Comparison of ENCODE assay signal across 1 cellular context in genomic region chr1:19825298-19825697, GRCh38.
TF ChIP-seq lines count a peak whose summit lies in the region.

No MANE protein-coding gene starts in this region.

TF ChIP-seq in SK-N-SH, 30 proteins besides CTCF, POLR2A, EP300 and RAD21 (continued from another document):
- TF ChIP-seq SMC3 (IDR thresholded peaks at IDR 0.05; ENCODE audit: low read depth, low read length) (no peak), TEAD4 (IDR thresholded peaks at IDR 0.05; ENCODE audit: borderline replicate concordance, insufficient read depth) (no peak), FOXM1 (IDR thresholded peaks at IDR 0.05; ENCODE audit: low read depth) (no peak), POLR2AphosphoS5 (IDR thresholded peaks at IDR 0.05; ENCODE audit: low read depth, low read length) (no peak), RCOR1 (IDR thresholded peaks at IDR 0.05; ENCODE audit: low read length) (no peak), RXRA (IDR thresholded peaks at IDR 0.05; ENCODE audit: borderline replicate concordance, low read depth) (no peak), MEF2A (IDR thresholded peaks at IDR 0.05; ENCODE audit: borderline replicate concordance, low read depth) (no peak), SIN3A (IDR thresholded peaks at IDR 0.05; ENCODE audit: borderline replicate concordance, low read depth, low read length) (no peak), JUND (IDR thresholded peaks at IDR 0.05) (no peak), FOSL2 (IDR thresholded peaks at IDR 0.05; ENCODE audit: borderline replicate concordance, low read depth) (no peak)
TF ChIP-seq in SK-N-SH: peak in this region for 0.
